In the genomic region with DNA sequence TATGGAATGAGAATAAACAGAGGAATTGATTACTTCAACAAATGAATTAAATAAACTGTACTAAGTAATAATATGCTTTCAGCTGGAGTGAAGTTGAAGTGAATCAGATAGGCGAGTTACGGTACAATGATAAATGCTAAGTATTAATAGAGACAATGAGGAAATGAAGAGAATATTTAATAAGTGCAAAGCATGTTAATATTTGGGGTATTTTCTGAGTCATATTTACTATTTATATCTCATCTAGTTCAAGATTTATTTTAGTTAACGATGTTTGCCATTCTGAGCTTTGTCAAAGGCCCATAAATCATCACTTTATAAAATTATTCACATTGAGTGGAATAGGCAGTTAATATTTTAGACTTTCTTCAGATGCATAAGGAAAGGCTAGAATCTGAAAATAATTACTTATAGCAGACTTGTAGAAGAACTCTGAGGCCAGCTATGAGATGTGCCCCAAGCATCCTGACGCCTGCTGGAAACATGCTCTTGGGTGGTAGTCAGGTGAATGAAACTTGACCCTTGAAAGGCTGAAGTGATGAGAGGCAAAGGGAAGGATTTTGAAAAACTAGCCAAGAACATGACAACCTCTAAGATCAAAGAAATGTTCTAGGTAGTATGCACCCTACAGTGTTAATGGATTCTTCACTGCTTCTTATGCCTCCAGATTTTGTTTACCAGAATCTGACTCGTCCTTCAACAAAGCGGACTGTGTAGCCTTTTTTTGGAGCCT, we compare ENCODE assay signal across 22 cellular contexts.
"Had no signal": no experiment of that assay in that cellular context is flagged by ENCODE, and none has a peak within 500 bp of the region (broad histone marks: within the 10 kb centered on the region; RNA-seq: fewer than 3 reads in every experiment).

No MANE protein-coding gene starts in this region.

- H3K27me3 ChIP-seq: colonic mucosa, neutrophil, pancreas, right lobe of liver, suprapubic skin, transverse colon, upper lobe of right lung, uterus had no signal

- H3K9me3 ChIP-seq: colonic mucosa, lower lobe of right lung, neutrophil, pancreas, right lobe of liver, suprapubic skin, transverse colon, upper lobe of right lung, uterus had no signal

- DNase-seq: colonic mucosa; effector memory CD4-positive, alpha-beta T cell; left ventricle myocardium superior; lower lobe of right lung; natural killer cell; right lobe of liver; stimulated activated CD4-positive, alpha-beta T cell treated with anti-CD3 and anti-CD28 coated beads, Interleukin-12 subunit alpha, Interleukin-12 subunit beta, amount 100 ng/mL, for 4 hours; stimulated activated CD4-positive, alpha-beta T cell treated with anti-CD3 and anti-CD28 coated beads, Interleukin-1b, Interleukin-23, amount 100 ng/mL, for 48 hours; stimulated activated CD4-positive, alpha-beta T cell treated with anti-CD3 and anti-CD28 coated beads, Interleukin-4, amount 100 ng/mL, for 1 hour; stimulated activated CD8-positive, alpha-beta memory T cell treated with anti-CD3 and anti-CD28 coated beads, Interleukin-4, amount 100 ng/mL, for 48 hours; stimulated activated naive CD4-positive, alpha-beta T cell; stimulated activated naive CD8-positive, alpha-beta T cell treated with anti-CD3 and anti-CD28 coated beads, Interleukin-15, amount 100 ng/mL, for 72 hours; transverse colon; upper lobe of right lung; uterus had no signal

- H3K4me3 ChIP-seq: colonic mucosa, lower lobe of right lung, pancreas, right lobe of liver, smooth muscle cell, suprapubic skin, transverse colon, upper lobe of right lung, uterus had no signal

- H3K9me3 Mint-ChIP-seq: dendritic cell treated with granulocyte-macrophage colony-stimulating factor and Interleukin-4, amounts not matched to agents 40 ng/mL and 50 ng/mL, for 4 days; natural killer cell; neural crest cell; stimulated activated naive CD8-positive, alpha-beta T cell treated with anti-CD3 and anti-CD28 coated beads, Interleukin-15, amount 100 ng/mL, for 72 hours had no signal

- H3K4me3 Mint-ChIP-seq: dendritic cell treated with granulocyte-macrophage colony-stimulating factor and Interleukin-4, amounts not matched to agents 40 ng/mL and 50 ng/mL, for 4 days; natural killer cell; neural crest cell; stimulated activated naive CD8-positive, alpha-beta T cell treated with anti-CD3 and anti-CD28 coated beads, Interleukin-15, amount 100 ng/mL, for 72 hours had no signal

- FAIRE-seq: keratinocyte had no signal

- H3K27ac ChIP-seq: colonic mucosa, lower lobe of right lung, neutrophil, pancreas, right lobe of liver, suprapubic skin, transverse colon, upper lobe of right lung, uterus had no signal

- ATAC-seq: lower lobe of right lung; natural killer cell; stimulated activated naive CD8-positive, alpha-beta T cell treated with anti-CD3 and anti-CD28 coated beads, Interleukin-15, amount 100 ng/mL, for 72 hours; upper lobe of right lung had no signal

- H3K4me1 Mint-ChIP-seq: neural crest cell had no signal

- H3K27ac Mint-ChIP-seq: dendritic cell treated with granulocyte-macrophage colony-stimulating factor and Interleukin-4, amounts not matched to agents 40 ng/mL and 50 ng/mL, for 4 days; natural killer cell; stimulated activated naive CD8-positive, alpha-beta T cell treated with anti-CD3 and anti-CD28 coated beads, Interleukin-15, amount 100 ng/mL, for 72 hours had no signal

- H3K4me2 ChIP-seq: smooth muscle cell had no signal

- H3K27me3 Mint-ChIP-seq: dendritic cell treated with granulocyte-macrophage colony-stimulating factor and Interleukin-4, amounts not matched to agents 40 ng/mL and 50 ng/mL, for 4 days; stimulated activated naive CD8-positive, alpha-beta T cell treated with anti-CD3 and anti-CD28 coated beads, Interleukin-15, amount 100 ng/mL, for 72 hours had no signal

- H3K4me1 ChIP-seq: colonic mucosa, lower lobe of right lung, pancreas, right lobe of liver, suprapubic skin, transverse colon, upper lobe of right lung, uterus had no signal

- H3K36me3 ChIP-seq: colonic mucosa, lower lobe of right lung, neutrophil, right lobe of liver, suprapubic skin, transverse colon, upper lobe of right lung, uterus had no signal

- H3K36me3 Mint-ChIP-seq: natural killer cell had no signal
